In genomic region chr16:2912330-2913199, GRCh38 we compare ENCODE assay signal across 9 cellular contexts. TPM values are rescaled to one million over a fixed set of nuclear protein-coding genes. Genes with fewer than 3 reads are reported as not detected.
A peak's percentile ranks its signal among the peaks of the same experiment; 100 is the strongest.
DNase-seq lines count a peak whose midpoint lies in the region; ATAC-seq and TF ChIP-seq lines count a peak whose summit lies in the region.
"Had no signal": no experiment of that assay in that cellular context is flagged by ENCODE, and none has a peak within 500 bp of the region (broad histone marks: within the 10 kb centered on the region; RNA-seq: fewer than 3 reads in every experiment).

No MANE protein-coding gene starts in this region.

- H3K4me3 Mint-ChIP-seq in CD4-positive, CD25-positive, alpha-beta regulatory T cell: peak overlapping the region; percentile 94 to 99 (median 96)

- peak in 1 of 2 donors; percentile 1 for ATAC-seq in CD4-positive, CD25-positive, alpha-beta regulatory T cell (ENCODE audit: low read depth in 2 of 2)
- ATAC-seq in GM21723 (IDR thresholded peaks at IDR 0.05; ENCODE audit: unreplicated experiment) (peak; percentile 13), esophagus mucosa (peak; percentile 12)

- H3K9me3 Mint-ChIP-seq in CD4-positive, CD25-positive, alpha-beta regulatory T cell: peaks cover 0 to 1% (median 0%) of the 10 kb centered on the region in 7 donors

- peak overlapping the region; percentile 83 to 95 (median 83) for H3K27ac Mint-ChIP-seq in CD4-positive, CD25-positive, alpha-beta regulatory T cell

- 7 to 14% methylated on average over 19 to 35 of the region's 39 CpGs for WGBS in thyroid gland, 2 donors

- peak; percentile 23 to 55 (median 34) for DNase-seq in CD4-positive, CD25-positive, alpha-beta regulatory T cell
- DNase-seq in MG63 (peak; percentile 37), myocyte (ENCODE audit: low read depth) (peak; percentile 63), thyroid gland (peak; percentile 25 to 28), DMS114 treated with DMSO at 0.1 percent for 48 hours (lab: John Stamatoyannopoulos, UW; ENCODE audit: unreplicated experiment) (no peak)
- peak; percentile 46 for DNase-seq in activated T-cell treated with anti-CD3 and anti-CD28 coated beads, Interleukin-2, amount 50 U/mL, for 1 hour

- H3K36me3 ChIP-seq in CD4-positive, CD25-positive, alpha-beta regulatory T cell (ENCODE audit: control insufficient read depth, insufficient read depth, low read length): peaks cover 3% of the 10 kb centered on the region
- H3K36me3 ChIP-seq in MG63: peaks cover 39% of the 10 kb centered on the region
- peaks cover 5 to 7% of the 10 kb centered on the region in 2 donors for H3K36me3 ChIP-seq in thyroid gland

- H3K4me1 ChIP-seq in CD4-positive, CD25-positive, alpha-beta regulatory T cell (ENCODE audit: control insufficient read depth, insufficient read depth, low read length, poor library complexity, severe bottlenecking): peaks cover 18% of the 10 kb centered on the region
- H3K4me1 ChIP-seq in thyroid gland: peaks cover 6 to 21% of the 10 kb centered on the region in 2 donors

- H3K27me3 Mint-ChIP-seq in CD4-positive, CD25-positive, alpha-beta regulatory T cell: peaks cover 4% of the 10 kb centered on the region

- peaks cover 3 to 35% (median 16%) of the 10 kb centered on the region in 4 donors for H3K4me1 Mint-ChIP-seq in CD4-positive, CD25-positive, alpha-beta regulatory T cell

- no peaks in the 10 kb centered on the region for H3K9me3 ChIP-seq in CD4-positive, CD25-positive, alpha-beta regulatory T cell (ENCODE audit: control insufficient read depth in 2 of 2, low read length in 2 of 2)
- H3K9me3 ChIP-seq in MG63 (no peaks in the 10 kb centered on the region), thyroid gland (no peaks in the 10 kb centered on the region)

- no peaks in the 10 kb centered on the region for H3K27me3 ChIP-seq in CD4-positive, CD25-positive, alpha-beta regulatory T cell (ENCODE audit: control insufficient read depth, insufficient read depth, low read length)
- H3K27me3 ChIP-seq in MG63 (no peaks in the 10 kb centered on the region), thyroid gland (no peaks in the 10 kb centered on the region)

- TF ChIP-seq CTCF in thyroid gland (IDR thresholded peaks at IDR 0.05): no peak

- H3K36me3 Mint-ChIP-seq in CD4-positive, CD25-positive, alpha-beta regulatory T cell: peaks cover 5% of the 10 kb centered on the region

- peak; percentile 17 to 23 for TF ChIP-seq POLR2A in thyroid gland (IDR thresholded peaks at IDR 0.05)

- H3K27ac ChIP-seq in CD4-positive, CD25-positive, alpha-beta regulatory T cell (ENCODE audit: insufficient read depth, low read length, poor library complexity, severe bottlenecking): peak overlapping the region; percentile 67
- peak overlapping the region; percentile 63 to 89 (median 83) for H3K27ac ChIP-seq in thyroid gland

- intact Hi-C loops in thyroid gland (cut with DNase I): no loop called here

- peak overlapping the region; percentile 85 for H3K4me3 ChIP-seq in CD4-positive, CD25-positive, alpha-beta regulatory T cell (ENCODE audit: low read depth, low read length)
- H3K4me3 ChIP-seq in MG63 (peak overlapping the region; percentile 84), thyroid gland (replicated peaks in 1 of 3) (peak overlapping the region; percentile 59 to 92 (median 84))

RNA-seq across cellular contexts. Expression of gene FLYWCH1, which starts 0.8 kb away (rescaled TPM):
- 74.8 TPM for total RNA-seq in CD4-positive, CD25-positive, alpha-beta regulatory T cell
- polyA plus RNA-seq in CD4-positive, CD25-positive, alpha-beta regulatory T cell: 10 to 100 TPM in 3 of 4 donors, 1 to 10 TPM in 1; 6.6 to 13.7 (median 12.7) TPM
- total RNA-seq in MG63 (2014; rRNA removed; shearing (Covaris generic); ENCODE audit: low replicate concordance): 112 and 126 TPM in 2 replicates
- total RNA-seq in esophagus mucosa (16.4 TPM), myocyte (27.7 and 36.9 TPM in 2 replicates), thyroid gland (10 to 100 TPM; 31.3 to 49.8 (median 41.5) TPM)
- polyA plus RNA-seq in myocyte (2012): 30.1 TPM

RNA-seq across cellular contexts. Expression of gene FLYWCH2, which starts 29.6 kb away (rescaled TPM):
- 12.8 TPM for total RNA-seq in CD4-positive, CD25-positive, alpha-beta regulatory T cell
- 10 to 100 TPM; 14.8 to 27.1 (median 18.3) TPM for polyA plus RNA-seq in CD4-positive, CD25-positive, alpha-beta regulatory T cell
- 176 and 179 TPM in 2 replicates for total RNA-seq in MG63 (2014; rRNA removed; shearing (Covaris generic); ENCODE audit: low replicate concordance)
- total RNA-seq in esophagus mucosa: 19.5 TPM
- total RNA-seq in myocyte: 59.9 and 77.1 TPM in 2 replicates
- polyA plus RNA-seq in myocyte (2012): 46.2 TPM
- total RNA-seq in thyroid gland: 10 to 100 TPM; 58.4 to 89.3 (median 73.8) TPM

RNA-seq across cellular contexts. Expression of gene KREMEN2, which starts 51.5 kb away (rescaled TPM):
- total RNA-seq in CD4-positive, CD25-positive, alpha-beta regulatory T cell: not detected
- not detected for polyA plus RNA-seq in CD4-positive, CD25-positive, alpha-beta regulatory T cell
- total RNA-seq in MG63 (2014; rRNA removed; shearing (Covaris generic); ENCODE audit: low replicate concordance): 0.26 and 1.0 TPM in 2 replicates
- total RNA-seq in esophagus mucosa (1.3 TPM), myocyte (10.4 and 17.8 TPM in 2 replicates), thyroid gland (not detected)
- polyA plus RNA-seq in myocyte (2012): 13.8 TPM
- total RNA-seq: subcutaneous adipose tissue had no signal

RNA-seq across cellular contexts. Expression of gene PRSS22, which starts 54.6 kb away (rescaled TPM):
- total RNA-seq in CD4-positive, CD25-positive, alpha-beta regulatory T cell: not detected
- polyA plus RNA-seq in CD4-positive, CD25-positive, alpha-beta regulatory T cell: not detected
- not detected in 2 replicates for total RNA-seq in MG63 (2014; rRNA removed; shearing (Covaris generic); ENCODE audit: low replicate concordance)
- total RNA-seq in esophagus mucosa (97.0 TPM), myocyte (not detected in 2 replicates), thyroid gland (1 to 10 TPM; 1.2 to 7.7 (median 4.6) TPM)
- not detected for polyA plus RNA-seq in myocyte (2012)

RNA-seq across cellular contexts. Expression of gene PAQR4, which starts 56.6 kb away (rescaled TPM):
- total RNA-seq in CD4-positive, CD25-positive, alpha-beta regulatory T cell: 5.6 TPM
- 1 to 10 TPM; 2.2 to 8.0 (median 4.4) TPM for polyA plus RNA-seq in CD4-positive, CD25-positive, alpha-beta regulatory T cell
- 23.5 and 38.1 TPM in 2 replicates for total RNA-seq in MG63 (2014; rRNA removed; shearing (Covaris generic); ENCODE audit: low replicate concordance)
- 11.1 TPM for total RNA-seq in esophagus mucosa
- total RNA-seq in myocyte: 14.6 and 18.0 TPM in 2 replicates
- polyA plus RNA-seq in myocyte (2012): 23.0 TPM
- 1 to 10 TPM; 2.8 to 5.6 (median 3.3) TPM for total RNA-seq in thyroid gland
